Comparison of ENCODE assay signal across 8 cellular contexts in genomic region chr5:15995206-15996052, GRCh38.
DNase-seq lines count a peak whose midpoint lies in the region; ATAC-seq and TF ChIP-seq lines count a peak whose summit lies in the region.

No MANE protein-coding gene starts in this region.

- no peaks in the 10 kb centered on the region for H3K27me3 Mint-ChIP-seq in activated CD8-positive, alpha-beta T cell treated with anti-CD3 and anti-CD28 coated beads for 36 hours
- no peaks in the 10 kb centered on the region for H3K27me3 Mint-ChIP-seq in activated CD8-positive, alpha-beta memory T cell treated with anti-CD3 and anti-CD28 coated beads, Interleukin-2, amount 10 ng/mL, durations not matched to agents 7 days and 5 days

- ATAC-seq in left cardiac atrium: peak; percentile 44 to 59
- ATAC-seq in activated CD8-positive, alpha-beta T cell treated with anti-CD3 and anti-CD28 coated beads for 36 hours: no peak
- ATAC-seq in activated CD8-positive, alpha-beta memory T cell treated with anti-CD3 and anti-CD28 coated beads, Interleukin-2, amount 10 ng/mL, durations not matched to agents 7 days and 5 days: no peak

- TF ChIP-seq CTCF in AG04449 (IDR thresholded peaks at IDR 0.05; ENCODE audit: insufficient read depth, low read length, missing control alignments) (peak; percentile 45), uterus (IDR thresholded peaks at IDR 0.05) (peak; percentile 28 to 50 (median 36))
- TF ChIP-seq CTCF in activated CD8-positive, alpha-beta T cell treated with anti-CD3 and anti-CD28 coated beads for 36 hours (IDR thresholded peaks at IDR 0.05): no peak

- peaks cover 18% of the 10 kb centered on the region for H3K9me3 Mint-ChIP-seq in activated CD8-positive, alpha-beta T cell treated with anti-CD3 and anti-CD28 coated beads for 36 hours
- peaks cover 21% of the 10 kb centered on the region for H3K9me3 Mint-ChIP-seq in activated CD8-positive, alpha-beta memory T cell treated with anti-CD3 and anti-CD28 coated beads, Interleukin-2, amount 10 ng/mL, durations not matched to agents 7 days and 5 days (ENCODE audit: low read depth)

- DNase-seq in AG04449 (ENCODE audit: low read depth, low spot score) (no peak), SW480 (ENCODE audit: low spot score) (peak; percentile 48), left cardiac atrium (no peak), uterus (no peak), NOMO-1 treated with dmso at 0.1 percent for 144 hours (lab: John Stamatoyannopoulos, UW; ENCODE audit: unreplicated experiment) (no peak)
- DNase-seq in Jurkat, Clone E6-1 (ENCODE audit: low read depth, low spot score): peak; percentile 53
- no peak for DNase-seq in activated CD8-positive, alpha-beta T cell treated with anti-CD3 and anti-CD28 coated beads for 36 hours
- DNase-seq in activated CD8-positive, alpha-beta memory T cell treated with anti-CD3 and anti-CD28 coated beads, Interleukin-2, amount 10 ng/mL, durations not matched to agents 7 days and 5 days: no peak

- H3K36me3 ChIP-seq in uterus: no peaks in the 10 kb centered on the region

- POLR2A ChIA-PET in AG04449 (lab: Yijun Ruan, JAX): no interaction called here
- POLR2A ChIA-PET in activated CD8-positive, alpha-beta T cell treated with anti-CD3 and anti-CD28 coated beads for 36 hours (lab: Charles Lee): no interaction called here

- no peak for TF ChIP-seq POLR2A in uterus (IDR thresholded peaks at IDR 0.05)

- peaks cover 0 to 7% of the 10 kb centered on the region in 2 donors for H3K9me3 ChIP-seq in uterus

- H3K4me1 Mint-ChIP-seq in activated CD8-positive, alpha-beta T cell treated with anti-CD3 and anti-CD28 coated beads for 36 hours (ENCODE audit: low read depth): no peaks in the 10 kb centered on the region
- no peaks in the 10 kb centered on the region for H3K4me1 Mint-ChIP-seq in activated CD8-positive, alpha-beta memory T cell treated with anti-CD3 and anti-CD28 coated beads, Interleukin-2, amount 10 ng/mL, durations not matched to agents 7 days and 5 days

- CTCF ChIA-PET in AG04449 (lab: Yijun Ruan, JAX): interaction anchor here (0.6 to 4.8 kb wide), 50 partner anchors 9 to 1271 kb away, joined by 3 to 78 read pairs (median 5); partner anchors contain the start of gene FBXL7
- CTCF ChIA-PET in activated CD8-positive, alpha-beta T cell treated with anti-CD3 and anti-CD28 coated beads for 36 hours (lab: Charles Lee): no interaction called here
- CTCF ChIA-PET in activated CD8-positive, alpha-beta memory T cell treated with anti-CD3 and anti-CD28 coated beads, Interleukin-2, amount 10 ng/mL, durations not matched to agents 7 days and 5 days (lab: Charles Lee): no interaction called here

- H3K4me3 Mint-ChIP-seq in activated CD8-positive, alpha-beta T cell treated with anti-CD3 and anti-CD28 coated beads for 36 hours: no peak overlapping the region
- H3K4me3 Mint-ChIP-seq in activated CD8-positive, alpha-beta memory T cell treated with anti-CD3 and anti-CD28 coated beads, Interleukin-2, amount 10 ng/mL, durations not matched to agents 7 days and 5 days: no peak overlapping the region

- intact Hi-C loops in left cardiac atrium (cut with DNase I) (loop anchor here in 1 of 2 donors (10.0 kb wide), 1 partner anchor 161 kb away; no protein-coding TSS in a partner anchor), uterus (cut with DNase I; ENCODE audit: low total_unique reads) (no loop called here)
- intact Hi-C loops in activated CD8-positive, alpha-beta T cell treated with anti-CD3 and anti-CD28 coated beads for 36 hours (cut with micrococcal nuclease): no loop called here

- H3K27me3 ChIP-seq in uterus: no peaks in the 10 kb centered on the region

- H3K27ac ChIP-seq in uterus: no peak overlapping the region

- H3K36me3 Mint-ChIP-seq in activated CD8-positive, alpha-beta T cell treated with anti-CD3 and anti-CD28 coated beads for 36 hours (ENCODE audit: low read depth): no peaks in the 10 kb centered on the region
- H3K36me3 Mint-ChIP-seq in activated CD8-positive, alpha-beta memory T cell treated with anti-CD3 and anti-CD28 coated beads, Interleukin-2, amount 10 ng/mL, durations not matched to agents 7 days and 5 days: no peaks in the 10 kb centered on the region

- no peak overlapping the region for H3K27ac Mint-ChIP-seq in activated CD8-positive, alpha-beta T cell treated with anti-CD3 and anti-CD28 coated beads for 36 hours
- no peak overlapping the region for H3K27ac Mint-ChIP-seq in activated CD8-positive, alpha-beta memory T cell treated with anti-CD3 and anti-CD28 coated beads, Interleukin-2, amount 10 ng/mL, durations not matched to agents 7 days and 5 days

- no peaks in the 10 kb centered on the region for H3K4me1 ChIP-seq in uterus

- H3K4me3 ChIP-seq in AG04449 (ENCODE audit: low read depth, low read length) (no peak overlapping the region), uterus (no peak overlapping the region)
- no peak overlapping the region for H3K4me3 ChIP-seq in Jurkat, Clone E6-1 (ENCODE audit: low read length)

Comparison
In these comparisons a context has a peak if more than half of its experiments do, and no peak if none do; other contexts are left out.
1. DNase-seq: peak in Jurkat, Clone E6-1 (single experiment) and SW480 (single experiment); none in AG04449 (single experiment), left cardiac atrium (single experiment), uterus (0 of 2), activated CD8-positive, alpha-beta T cell treated with anti-CD3 and anti-CD28 coated beads for 36 hours (single experiment), NOMO-1 treated with dmso at 0.1 percent for 144 hours (single experiment) and activated CD8-positive, alpha-beta memory T cell treated with anti-CD3 and anti-CD28 coated beads, Interleukin-2, amount 10 ng/mL, durations not matched to agents 7 days and 5 days (single experiment).
2. ATAC-seq: peak in left cardiac atrium (2 of 2); none in activated CD8-positive, alpha-beta T cell treated with anti-CD3 and anti-CD28 coated beads for 36 hours (single experiment) and activated CD8-positive, alpha-beta memory T cell treated with anti-CD3 and anti-CD28 coated beads, Interleukin-2, amount 10 ng/mL, durations not matched to agents 7 days and 5 days (single experiment).